ENCODE assay signal across 19 cellular contexts in the genomic region with DNA sequence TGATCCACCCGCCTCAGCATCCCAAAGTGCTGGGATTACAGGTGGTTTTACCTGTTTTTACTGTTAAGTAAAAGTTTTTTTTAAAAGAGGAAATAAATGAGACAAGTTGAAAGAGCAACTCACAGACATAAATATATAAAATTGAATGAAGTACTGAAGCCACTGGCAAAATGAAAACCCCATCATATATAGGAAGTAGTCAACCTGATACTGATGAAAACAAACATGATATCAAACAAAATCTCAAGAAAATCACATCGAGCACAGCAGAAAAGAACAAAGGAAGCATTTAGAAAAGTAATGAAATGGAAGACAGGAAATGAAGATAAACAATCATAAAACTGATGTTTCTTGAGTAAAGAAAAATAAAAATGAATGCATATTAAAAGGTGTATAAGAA. TPM values are rescaled to one million over a fixed set of nuclear protein-coding genes. Genes with fewer than 3 reads are reported as not detected.
DNase-seq lines count a peak whose midpoint lies in the region; ATAC-seq and TF ChIP-seq lines count a peak whose summit lies in the region.
"Had no signal": no experiment of that assay in that cellular context is flagged by ENCODE, and none has a peak within 500 bp of the region (broad histone marks: within the 10 kb centered on the region; RNA-seq: fewer than 3 reads in every experiment).

No MANE protein-coding gene starts in this region.

- no peaks in the 10 kb centered on the region for H3K27me3 Mint-ChIP-seq in CD4-positive, CD25-positive, alpha-beta regulatory T cell
- no peaks in the 10 kb centered on the region for H3K27me3 Mint-ChIP-seq in Calu3 (ENCODE audit: unreplicated experiment)
- H3K27me3 Mint-ChIP-seq in activated CD8-positive, alpha-beta T cell treated with anti-CD3 and anti-CD28 coated beads, Interleukin-2, amount 10 ng/mL, durations not matched to agents 7 days and 5 days (ENCODE audit: low read depth): no peaks in the 10 kb centered on the region
- H3K27me3 Mint-ChIP-seq in naive thymus-derived CD8-positive, alpha-beta T cell: no peaks in the 10 kb centered on the region
- H3K27me3 Mint-ChIP-seq: IgD-negative memory B cell had no signal

- H3K4me3 ChIP-seq in CD4-positive, CD25-positive, alpha-beta regulatory T cell (ENCODE audit: low read depth, low read length): peak overlapping the region; percentile 60
- H3K4me3 ChIP-seq: GM23338, thoracic aorta had no signal

- H3K9me3 Mint-ChIP-seq in CD4-positive, CD25-positive, alpha-beta regulatory T cell: no peaks in the 10 kb centered on the region
- H3K9me3 Mint-ChIP-seq in Calu3 (ENCODE audit: low read depth, unreplicated experiment): no peaks in the 10 kb centered on the region
- H3K9me3 Mint-ChIP-seq in activated CD8-positive, alpha-beta T cell treated with anti-CD3 and anti-CD28 coated beads, Interleukin-2, amount 10 ng/mL, durations not matched to agents 7 days and 5 days (ENCODE audit: insufficient read depth): no peaks in the 10 kb centered on the region
- H3K9me3 Mint-ChIP-seq in naive thymus-derived CD8-positive, alpha-beta T cell: no peaks in the 10 kb centered on the region
- H3K9me3 Mint-ChIP-seq: GM23338 had no signal

- H3K27ac Mint-ChIP-seq in CD4-positive, CD25-positive, alpha-beta regulatory T cell: peak overlapping the region; percentile 2 to 53 (median 39)
- peak overlapping the region; percentile 46 for H3K27ac Mint-ChIP-seq in Calu3 (ENCODE audit: unreplicated experiment)
- peak overlapping the region; percentile 3 for H3K27ac Mint-ChIP-seq in activated CD8-positive, alpha-beta T cell treated with anti-CD3 and anti-CD28 coated beads, Interleukin-2, amount 10 ng/mL, durations not matched to agents 7 days and 5 days
- peak overlapping the region; percentile 6 to 91 (median 53) for H3K27ac Mint-ChIP-seq in naive thymus-derived CD8-positive, alpha-beta T cell
- H3K27ac Mint-ChIP-seq: GM23338, IgD-negative memory B cell had no signal

- ATAC-seq in CD4-positive, CD25-positive, alpha-beta regulatory T cell (ENCODE audit: low read depth in 2 of 2): no peak
- no peak for ATAC-seq in activated CD8-positive, alpha-beta T cell treated with anti-CD3 and anti-CD28 coated beads, Interleukin-2, amount 10 ng/mL, durations not matched to agents 7 days and 5 days
- peak in 1 of 2 donors; percentile 54 for ATAC-seq in naive thymus-derived CD8-positive, alpha-beta T cell
- ATAC-seq in GM18498 (IDR thresholded peaks at IDR 0.05; ENCODE audit: unreplicated experiment) (no peak), HG03565 (IDR thresholded peaks at IDR 0.05; ENCODE audit: unreplicated experiment) (no peak)
- ATAC-seq: GM23338, left colon had no signal

- peaks cover 2% of the 10 kb centered on the region for H3K36me3 Mint-ChIP-seq in CD4-positive, CD25-positive, alpha-beta regulatory T cell
- peaks cover 5% of the 10 kb centered on the region for H3K36me3 Mint-ChIP-seq in Calu3 (ENCODE audit: insufficient read depth, unreplicated experiment)
- peaks cover 8% of the 10 kb centered on the region for H3K36me3 Mint-ChIP-seq in activated CD8-positive, alpha-beta T cell treated with anti-CD3 and anti-CD28 coated beads, Interleukin-2, amount 10 ng/mL, durations not matched to agents 7 days and 5 days (ENCODE audit: low read depth)
- peaks cover 0 to 8% (median 2%) of the 10 kb centered on the region in 3 donors for H3K36me3 Mint-ChIP-seq in naive thymus-derived CD8-positive, alpha-beta T cell
- H3K36me3 Mint-ChIP-seq: IgD-negative memory B cell had no signal

- peaks cover 25% of the 10 kb centered on the region for H3K4me1 ChIP-seq in CD4-positive, CD25-positive, alpha-beta regulatory T cell (ENCODE audit: control insufficient read depth, insufficient read depth, low read length, poor library complexity, severe bottlenecking)

- BruUV-seq in Calu3 (replicated peaks; lab: Mats Ljungman, UMichigan): no TSS peak

- TF ChIP-seq CTCF in Calu3 (IDR thresholded peaks at IDR 0.05; ENCODE audit: unreplicated experiment): no peak

- peak in 2 of 3 donors; percentile 15 to 20 for DNase-seq in CD4-positive, CD25-positive, alpha-beta regulatory T cell
- no peak for DNase-seq in Calu3
- no peak for DNase-seq in activated CD8-positive, alpha-beta T cell treated with anti-CD3 and anti-CD28 coated beads, Interleukin-2, amount 10 ng/mL, durations not matched to agents 7 days and 5 days
- no peak for DNase-seq in naive thymus-derived CD8-positive, alpha-beta T cell
- DNase-seq in HUDEP-2 (lab: John Stamatoyannopoulos, UW; ENCODE audit: unreplicated experiment in 76 of 76): no peak
- no peak for DNase-seq in caudate nucleus (lab: John Stamatoyannopoulos, UW)
- DNase-seq: AML-193; DMS 273 treated with DMSO at 0.1 percent for 48 hours; left colon; MV-4-11; NCI-H2081; NCI-H510A treated with DMSO at 0.1 percent for 48 hours; SHP77; stimulated activated CD4-positive, alpha-beta T cell treated with anti-CD3 and anti-CD28 coated beads, Interleukin-4, amount 100 ng/mL, for 24 hours had no signal

- CTCF ChIA-PET in Calu3 (lab: Charles Lee): no interaction called here
- CTCF ChIA-PET in activated CD8-positive, alpha-beta T cell treated with anti-CD3 and anti-CD28 coated beads, Interleukin-2, amount 10 ng/mL, durations not matched to agents 7 days and 5 days (lab: Charles Lee): no interaction called here

- no peaks in the 10 kb centered on the region for H3K9me3 ChIP-seq in CD4-positive, CD25-positive, alpha-beta regulatory T cell (ENCODE audit: control insufficient read depth in 2 of 2, low read length in 2 of 2)
- H3K9me3 ChIP-seq: thoracic aorta had no signal

- peaks cover 31 to 66% (median 41%) of the 10 kb centered on the region in 4 donors for H3K4me1 Mint-ChIP-seq in CD4-positive, CD25-positive, alpha-beta regulatory T cell
- H3K4me1 Mint-ChIP-seq in Calu3 (ENCODE audit: low read depth, unreplicated experiment): peaks cover 38% of the 10 kb centered on the region
- peaks cover 22% of the 10 kb centered on the region for H3K4me1 Mint-ChIP-seq in activated CD8-positive, alpha-beta T cell treated with anti-CD3 and anti-CD28 coated beads, Interleukin-2, amount 10 ng/mL, durations not matched to agents 7 days and 5 days (ENCODE audit: low read depth)
- H3K4me1 Mint-ChIP-seq in naive thymus-derived CD8-positive, alpha-beta T cell: peaks cover 19 to 64% (median 59%) of the 10 kb centered on the region in 4 donors

- intact Hi-C loops in Calu3 (cut with micrococcal nuclease; ENCODE audit: unreplicated experiment): no loop called here

- H3K27me3 ChIP-seq in CD4-positive, CD25-positive, alpha-beta regulatory T cell (ENCODE audit: control insufficient read depth, insufficient read depth, low read length): no peaks in the 10 kb centered on the region

- POLR2A ChIA-PET in activated CD8-positive, alpha-beta T cell treated with anti-CD3 and anti-CD28 coated beads, Interleukin-2, amount 10 ng/mL, durations not matched to agents 7 days and 5 days (lab: Charles Lee): no interaction called here
- POLR2A ChIA-PET in naive thymus-derived CD8-positive, alpha-beta T cell (lab: Charles Lee): no interaction called here

- H3K36me3 ChIP-seq in CD4-positive, CD25-positive, alpha-beta regulatory T cell (ENCODE audit: control insufficient read depth, insufficient read depth, low read length): no peaks in the 10 kb centered on the region
- H3K36me3 ChIP-seq: thoracic aorta had no signal

- peak overlapping the region; percentile 42 for H3K27ac ChIP-seq in CD4-positive, CD25-positive, alpha-beta regulatory T cell (ENCODE audit: insufficient read depth, low read length, poor library complexity, severe bottlenecking)
- H3K27ac ChIP-seq in caudate nucleus (ENCODE audit: low read depth, low read length): no peak overlapping the region
- H3K27ac ChIP-seq: thoracic aorta had no signal

- peak overlapping the region; percentile 57 to 82 (median 64) for H3K4me3 Mint-ChIP-seq in CD4-positive, CD25-positive, alpha-beta regulatory T cell
- no peak overlapping the region for H3K4me3 Mint-ChIP-seq in Calu3 (ENCODE audit: low read depth, unreplicated experiment)
- H3K4me3 Mint-ChIP-seq in activated CD8-positive, alpha-beta T cell treated with anti-CD3 and anti-CD28 coated beads, Interleukin-2, amount 10 ng/mL, durations not matched to agents 7 days and 5 days: no peak overlapping the region
- H3K4me3 Mint-ChIP-seq in naive thymus-derived CD8-positive, alpha-beta T cell: peak overlapping the region; percentile 1 to 77 (median 32)
- H3K4me3 Mint-ChIP-seq: GM23338 had no signal

RNA-seq across cellular contexts. Expression of a gene that starts 31.7 kb away (rescaled TPM):
- 67.9 TPM for total RNA-seq in CD4-positive, CD25-positive, alpha-beta regulatory T cell
- 10 to 100 TPM; 55.0 to 66.7 (median 58.7) TPM for polyA plus RNA-seq in CD4-positive, CD25-positive, alpha-beta regulatory T cell
- 52.0 and 52.5 TPM in 2 replicates for total RNA-seq in Calu3 (2022)
- 10 to 100 TPM; 69.1 TPM for total RNA-seq in activated CD8-positive, alpha-beta T cell treated with anti-CD3 and anti-CD28 coated beads, Interleukin-2, amount 10 ng/mL, durations not matched to agents 7 days and 5 days
- total RNA-seq in naive thymus-derived CD8-positive, alpha-beta T cell: 10 to 100 TPM; 57.2 to 64.5 TPM
- polyA plus RNA-seq in naive thymus-derived CD8-positive, alpha-beta T cell: 10 to 100 TPM; 42.7 to 56.5 (median 50.4) TPM

Comparison
In these comparisons a context has a peak if more than half of its experiments do, and no peak if none do; other contexts are left out.
1. DNase-seq: peak in CD4-positive, CD25-positive, alpha-beta regulatory T cell (2 of 3); none in Calu3 (single experiment), activated CD8-positive, alpha-beta T cell treated with anti-CD3 and anti-CD28 coated beads, Interleukin-2, amount 10 ng/mL, durations not matched to agents 7 days and 5 days (single experiment), naive thymus-derived CD8-positive, alpha-beta T cell (0 of 10), HUDEP-2 (0 of 76) and caudate nucleus (0 of 61).
2. H3K27ac Mint-ChIP-seq: peak in every context shown above with its lines; median percentile 53 in naive thymus-derived CD8-positive, alpha-beta T cell; 46 in Calu3; 39 in CD4-positive, CD25-positive, alpha-beta regulatory T cell; 3 in activated CD8-positive, alpha-beta T cell treated with anti-CD3 and anti-CD28 coated beads, Interleukin-2, amount 10 ng/mL, durations not matched to agents 7 days and 5 days.
3. H3K4me3 Mint-ChIP-seq: peak in CD4-positive, CD25-positive, alpha-beta regulatory T cell (4 of 4) and naive thymus-derived CD8-positive, alpha-beta T cell (10 of 10); none in Calu3 (single experiment) and activated CD8-positive, alpha-beta T cell treated with anti-CD3 and anti-CD28 coated beads, Interleukin-2, amount 10 ng/mL, durations not matched to agents 7 days and 5 days (single experiment).